9 cellular contexts compared by ENCODE assay signal in the genomic region with DNA sequence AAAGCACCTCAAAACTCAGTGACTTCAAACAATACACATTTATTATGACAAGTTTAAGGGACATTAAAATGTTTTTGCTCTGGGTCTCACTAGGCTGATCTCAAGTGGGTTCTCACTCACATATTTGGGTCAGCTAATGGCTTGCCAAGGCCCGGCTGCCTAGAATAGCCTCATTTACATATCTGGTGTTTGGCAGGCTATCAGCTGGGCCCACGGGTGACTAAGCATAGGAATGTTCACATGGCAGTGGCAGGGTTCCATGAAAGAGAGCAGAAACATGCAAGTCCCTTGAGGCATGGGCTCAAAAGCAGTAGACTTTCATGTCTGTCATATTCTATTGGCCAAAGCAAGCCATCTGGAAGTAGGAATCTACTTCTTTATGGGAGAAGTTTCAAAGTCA.
DNase-seq lines count a peak whose midpoint lies in the region; ATAC-seq and TF ChIP-seq lines count a peak whose summit lies in the region.
"Had no signal": no experiment of that assay in that cellular context is flagged by ENCODE, and none has a peak within 500 bp of the region (broad histone marks: within the 10 kb centered on the region; RNA-seq: fewer than 3 reads in every experiment).

No MANE protein-coding gene starts in this region.

- no peaks in the 10 kb centered on the region for H3K9me3 ChIP-seq in A673 (ENCODE audit: low read depth, low read length, poor library complexity, severe bottlenecking)

- DNase-seq in A673 (ENCODE audit: low spot score) (peak; percentile 3), LHCN-M2 (ENCODE audit: low read depth) (peak; percentile 80), dorsolateral prefrontal cortex (peak; percentile 21 to 78 (median 58)), kidney tubule cell (ENCODE audit: low spot score) (peak; percentile 69), NK-92 (lab: John Stamatoyannopoulos, UW; ENCODE audit: unreplicated experiment) (no peak), NCI-H146 treated with DMSO at 0.1 percent for 48 hours (lab: John Stamatoyannopoulos, UW; ENCODE audit: unreplicated experiment) (no peak)
- DNase-seq: NCI-H1436 treated with DMSO at 0.1 percent for 48 hours had no signal

- CTCF ChIA-PET in A673 (lab: Charles Lee), result no interaction called here

- H3K36me3 ChIP-seq in A673 (ENCODE audit: insufficient read depth, low read length, poor library complexity, severe bottlenecking), result no peaks in the 10 kb centered on the region

- no peak for TF ChIP-seq CTCF in A673 (conservative IDR thresholded peaks at IDR 0.05; ENCODE audit: low read depth, low read length)
- TF ChIP-seq CTCF in dorsolateral prefrontal cortex (IDR thresholded peaks at IDR 0.05 in 54 of 56, conservative IDR thresholded peaks at IDR 0.05 in 2 of 56; ENCODE audit: low read depth in 1 of 56, partially characterized antibody in 56 of 56), result no peak

- no TSS peak for BruUV-seq in A673 (replicated peaks; lab: Mats Ljungman, UMichigan)

- H3K4me1 ChIP-seq in A673 (ENCODE audit: insufficient read depth, low read length, poor library complexity, severe bottlenecking), result no peaks in the 10 kb centered on the region

- H3K27ac ChIP-seq in A673 (ENCODE audit: low read depth, low read length, poor library complexity, severe bottlenecking) (no peak overlapping the region), dorsolateral prefrontal cortex (no peak overlapping the region)

- H3K4me3 ChIP-seq in A673 (ENCODE audit: low read depth, low read length, poor library complexity, severe bottlenecking), result no peak overlapping the region
- H3K4me3 ChIP-seq in dorsolateral prefrontal cortex, result no peak overlapping the region

- ATAC-seq in GM21737 (IDR thresholded peaks at IDR 0.05; ENCODE audit: unreplicated experiment), result no peak
- ATAC-seq in GM19351 (IDR thresholded peaks at IDR 0.05; ENCODE audit: unreplicated experiment), result no peak

- H3K27me3 ChIP-seq in A673 (replicated peaks; ENCODE audit: insufficient read depth, low read depth, low read length, poor library complexity) (no peaks in the 10 kb centered on the region), dorsolateral prefrontal cortex (no peaks in the 10 kb centered on the region)

- intact Hi-C loops in A673 (cut with micrococcal nuclease; ENCODE audit: unreplicated experiment), result no loop called here
- intact Hi-C loops in dorsolateral prefrontal cortex (cut with DNase I), result no loop called here

- POLR2A ChIA-PET in A673 (lab: Charles Lee; ENCODE audit: low non-redundant PET), result no interaction called here

Comparison
In these comparisons a context has a peak if more than half of its experiments do, and no peak if none do; other contexts are left out.
1. DNase-seq: peak in A673 (single experiment), LHCN-M2 (single experiment), dorsolateral prefrontal cortex (10 of 10) and kidney tubule cell (single experiment); none in NK-92 (single experiment) and NCI-H146 treated with DMSO at 0.1 percent for 48 hours (single experiment).